Comparison of ENCODE assay signal across 1 cellular context in genomic region chr5:16465544-16466432, GRCh38.
TF ChIP-seq lines count a peak whose summit lies in the region.

A gene with protein sequence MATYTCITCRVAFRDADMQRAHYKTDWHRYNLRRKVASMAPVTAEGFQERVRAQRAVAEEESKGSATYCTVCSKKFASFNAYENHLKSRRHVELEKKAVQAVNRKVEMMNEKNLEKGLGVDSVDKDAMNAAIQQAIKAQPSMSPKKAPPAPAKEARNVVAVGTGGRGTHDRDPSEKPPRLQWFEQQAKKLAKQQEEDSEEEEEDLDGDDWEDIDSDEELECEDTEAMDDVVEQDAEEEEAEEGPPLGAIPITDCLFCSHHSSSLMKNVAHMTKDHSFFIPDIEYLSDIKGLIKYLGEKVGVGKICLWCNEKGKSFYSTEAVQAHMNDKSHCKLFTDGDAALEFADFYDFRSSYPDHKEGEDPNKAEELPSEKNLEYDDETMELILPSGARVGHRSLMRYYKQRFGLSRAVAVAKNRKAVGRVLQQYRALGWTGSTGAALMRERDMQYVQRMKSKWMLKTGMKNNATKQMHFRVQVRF (minus strand): TSS chr5:16465800. CDS start chr5:16465665, 135 bp downstream.

TF ChIP-seq in HepG2, 621 proteins besides CTCF, POLR2A, EP300 and RAD21 (continued from another document and continues in another):
- no peak for TF ChIP-seq HNF1A (IDR thresholded peaks at IDR 0.05; ENCODE audit: low read depth)
- TF ChIP-seq HNF1A (CRISPR knock-in tag; IDR thresholded peaks at IDR 0.05; ENCODE audit: borderline replicate concordance): peak; percentile 52; the same call in 1 of the 2 replicates
- no peak for TF ChIP-seq ZNF180 (CRISPR knock-in tag; IDR thresholded peaks at IDR 0.05; ENCODE audit: borderline replicate concordance, low read depth)
- TF ChIP-seq FOSL2 (CRISPR knock-in tag; IDR thresholded peaks at IDR 0.05): peak; percentile 33; the same call in 1 of the 2 replicates
- no peak for TF ChIP-seq RAD51 (IDR thresholded peaks at IDR 0.05; ENCODE audit: borderline replicate concordance)
- peak; percentile 63; the same call in 1 of the 2 replicates for TF ChIP-seq NFYB (CRISPR knock-in tag; IDR thresholded peaks at IDR 0.05)
- TF ChIP-seq RFX1 (IDR thresholded peaks at IDR 0.05): no peak
- no peak for TF ChIP-seq ZNF549 (CRISPR knock-in tag; IDR thresholded peaks at IDR 0.05)
- TF ChIP-seq AHR (CRISPR knock-in tag; IDR thresholded peaks at IDR 0.05): 0 out of 2 replicates have a peak, but pooled peaks have one; percentile 52
- TF ChIP-seq ZBTB42 (CRISPR knock-in tag; IDR thresholded peaks at IDR 0.05): peak; percentile 32; the same call in 1 of the 2 replicates
- no peak for TF ChIP-seq FOXM1 (CRISPR knock-in tag; IDR thresholded peaks at IDR 0.05)
- 0 out of 2 replicates have a peak, but pooled peaks have one; percentile 72 for TF ChIP-seq CC2D1A (CRISPR knock-in tag; IDR thresholded peaks at IDR 0.05)
- TF ChIP-seq, protein P1, sequence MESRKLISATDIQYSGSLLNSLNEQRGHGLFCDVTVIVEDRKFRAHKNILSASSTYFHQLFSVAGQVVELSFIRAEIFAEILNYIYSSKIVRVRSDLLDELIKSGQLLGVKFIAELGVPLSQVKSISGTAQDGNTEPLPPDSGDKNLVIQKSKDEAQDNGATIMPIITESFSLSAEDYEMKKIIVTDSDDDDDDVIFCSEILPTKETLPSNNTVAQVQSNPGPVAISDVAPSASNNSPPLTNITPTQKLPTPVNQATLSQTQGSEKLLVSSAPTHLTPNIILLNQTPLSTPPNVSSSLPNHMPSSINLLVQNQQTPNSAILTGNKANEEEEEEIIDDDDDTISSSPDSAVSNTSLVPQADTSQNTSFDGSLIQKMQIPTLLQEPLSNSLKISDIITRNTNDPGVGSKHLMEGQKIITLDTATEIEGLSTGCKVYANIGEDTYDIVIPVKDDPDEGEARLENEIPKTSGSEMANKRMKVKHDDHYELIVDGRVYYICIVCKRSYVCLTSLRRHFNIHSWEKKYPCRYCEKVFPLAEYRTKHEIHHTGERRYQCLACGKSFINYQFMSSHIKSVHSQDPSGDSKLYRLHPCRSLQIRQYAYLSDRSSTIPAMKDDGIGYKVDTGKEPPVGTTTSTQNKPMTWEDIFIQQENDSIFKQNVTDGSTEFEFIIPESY (CRISPR knock-in tag; IDR thresholded peaks at IDR 0.05): 0 out of 2 replicates have a peak, but pooled peaks have one; percentile 4
- TF ChIP-seq HMGXB3 (CRISPR knock-in tag; IDR thresholded peaks at IDR 0.05; ENCODE audit: borderline replicate concordance): peak; percentile 53; the same call in 1 of the 2 replicates
- TF ChIP-seq KLF16 (CRISPR knock-in tag; IDR thresholded peaks at IDR 0.05): peak in 1 of 2 experiments; percentile 85; a peak in 3 of 4 replicates
- TF ChIP-seq FOSL1 (CRISPR knock-in tag; IDR thresholded peaks at IDR 0.05; ENCODE audit: borderline replicate concordance): no peak; the same call in 1 of the 2 replicates
- TF ChIP-seq TFDP1 (CRISPR knock-in tag; IDR thresholded peaks at IDR 0.05; ENCODE audit: borderline replicate concordance): no peak; the same call in 1 of the 2 replicates
- peak; percentile 66 for TF ChIP-seq FOXC1 (CRISPR knock-in tag; IDR thresholded peaks at IDR 0.05; ENCODE audit: borderline replicate concordance)
- TF ChIP-seq SIX1 (CRISPR knock-in tag; IDR thresholded peaks at IDR 0.05; ENCODE audit: borderline replicate concordance): no peak
- TF ChIP-seq ZNF232 (CRISPR knock-in tag; IDR thresholded peaks at IDR 0.05; ENCODE audit: borderline replicate concordance): 0 out of 2 replicates have a peak, but pooled peaks have one; percentile 25
- peak; percentile 89 for TF ChIP-seq FOXK1 (CRISPR knock-in tag; IDR thresholded peaks at IDR 0.05; ENCODE audit: borderline replicate concordance, low read depth)
- TF ChIP-seq NR3C1 (CRISPR knock-in tag; IDR thresholded peaks at IDR 0.05): no peak
- TF ChIP-seq ELF1 (CRISPR knock-in tag; IDR thresholded peaks at IDR 0.05): peak; percentile 98
- TF ChIP-seq RBM22 (optimal IDR thresholded peaks at IDR 0.05; ENCODE audit: low read length): no peak
- TF ChIP-seq ZNF225 (CRISPR knock-in tag; IDR thresholded peaks at IDR 0.05): peak; percentile 63; the same call in 1 of the 2 replicates
- TF ChIP-seq PPARG (CRISPR knock-in tag; conservative IDR thresholded peaks at IDR 0.05): no peak
- no peak for TF ChIP-seq ZNF670 (CRISPR knock-in tag; IDR thresholded peaks at IDR 0.05; ENCODE audit: borderline replicate concordance)
- no peak for TF ChIP-seq RBAK (CRISPR knock-in tag; IDR thresholded peaks at IDR 0.05)
- TF ChIP-seq REPIN1 (CRISPR knock-in tag; IDR thresholded peaks at IDR 0.05; ENCODE audit: borderline replicate concordance, low read depth): peak; percentile 13; the same call in 1 of the 2 replicates
- no peak for TF ChIP-seq ZNF17 (CRISPR knock-in tag; IDR thresholded peaks at IDR 0.05)
- no peak for TF ChIP-seq DNMT3B (CRISPR knock-in tag; conservative IDR thresholded peaks at IDR 0.05)
- no peak for TF ChIP-seq ONECUT2 (CRISPR knock-in tag; IDR thresholded peaks at IDR 0.05)
- TF ChIP-seq, protein P2, sequence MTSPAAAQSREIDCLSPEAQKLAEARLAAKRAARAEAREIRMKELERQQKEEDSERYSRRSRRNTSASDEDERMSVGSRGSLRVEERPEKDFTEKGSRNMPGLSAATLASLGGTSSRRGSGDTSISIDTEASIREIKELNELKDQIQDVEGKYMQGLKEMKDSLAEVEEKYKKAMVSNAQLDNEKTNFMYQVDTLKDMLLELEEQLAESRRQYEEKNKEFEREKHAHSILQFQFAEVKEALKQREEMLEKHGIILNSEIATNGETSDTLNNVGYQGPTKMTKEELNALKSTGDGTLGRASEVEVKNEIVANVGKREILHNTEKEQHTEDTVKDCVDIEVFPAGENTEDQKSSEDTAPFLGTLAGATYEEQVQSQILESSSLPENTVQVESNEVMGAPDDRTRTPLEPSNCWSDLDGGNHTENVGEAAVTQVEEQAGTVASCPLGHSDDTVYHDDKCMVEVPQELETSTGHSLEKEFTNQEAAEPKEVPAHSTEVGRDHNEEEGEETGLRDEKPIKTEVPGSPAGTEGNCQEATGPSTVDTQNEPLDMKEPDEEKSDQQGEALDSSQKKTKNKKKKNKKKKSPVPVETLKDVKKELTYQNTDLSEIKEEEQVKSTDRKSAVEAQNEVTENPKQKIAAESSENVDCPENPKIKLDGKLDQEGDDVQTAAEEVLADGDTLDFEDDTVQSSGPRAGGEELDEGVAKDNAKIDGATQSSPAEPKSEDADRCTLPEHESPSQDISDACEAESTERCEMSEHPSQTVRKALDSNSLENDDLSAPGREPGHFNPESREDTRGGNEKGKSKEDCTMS (CRISPR knock-in tag; conservative IDR thresholded peaks at IDR 0.05): no peak
- peak; percentile 89 for TF ChIP-seq ZNF772 (CRISPR knock-in tag; IDR thresholded peaks at IDR 0.05)
- TF ChIP-seq ZNF556 (CRISPR knock-in tag; IDR thresholded peaks at IDR 0.05; ENCODE audit: borderline replicate concordance): peak; percentile 76; the same call in 1 of the 2 replicates
- peak; percentile 84 for TF ChIP-seq MEIS1 (CRISPR knock-in tag; IDR thresholded peaks at IDR 0.05; ENCODE audit: borderline replicate concordance)
- peak; percentile 22; the same call in 1 of the 2 replicates for TF ChIP-seq ZNF331 (CRISPR knock-in tag; IDR thresholded peaks at IDR 0.05)
- TF ChIP-seq RBFOX2 (IDR thresholded peaks at IDR 0.05; ENCODE audit: low read depth, low read length): peak; percentile 95
- peak; percentile 91 for TF ChIP-seq KMT2A (CRISPR knock-in tag; IDR thresholded peaks at IDR 0.05)
- peak; percentile 63 for TF ChIP-seq CREB1 (IDR thresholded peaks at IDR 0.05)
- TF ChIP-seq CREB1 (CRISPR knock-in tag; IDR thresholded peaks at IDR 0.05): peak; percentile 84
- TF ChIP-seq GFI1 (CRISPR knock-in tag; IDR thresholded peaks at IDR 0.05; ENCODE audit: borderline replicate concordance): no peak
- peak; percentile 35; the same call in 1 of the 2 replicates for TF ChIP-seq CHCHD3 (CRISPR knock-in tag; IDR thresholded peaks at IDR 0.05)
- TF ChIP-seq SNAPC2 (CRISPR knock-in tag; IDR thresholded peaks at IDR 0.05): no peak
- TF ChIP-seq, protein P3, sequence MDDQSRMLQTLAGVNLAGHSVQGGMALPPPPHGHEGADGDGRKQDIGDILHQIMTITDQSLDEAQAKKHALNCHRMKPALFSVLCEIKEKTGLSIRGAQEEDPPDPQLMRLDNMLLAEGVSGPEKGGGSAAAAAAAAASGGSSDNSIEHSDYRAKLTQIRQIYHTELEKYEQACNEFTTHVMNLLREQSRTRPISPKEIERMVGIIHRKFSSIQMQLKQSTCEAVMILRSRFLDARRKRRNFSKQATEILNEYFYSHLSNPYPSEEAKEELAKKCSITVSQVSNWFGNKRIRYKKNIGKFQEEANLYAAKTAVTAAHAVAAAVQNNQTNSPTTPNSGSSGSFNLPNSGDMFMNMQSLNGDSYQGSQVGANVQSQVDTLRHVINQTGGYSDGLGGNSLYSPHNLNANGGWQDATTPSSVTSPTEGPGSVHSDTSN (CRISPR knock-in tag; IDR thresholded peaks at IDR 0.05; ENCODE audit: borderline replicate concordance): no peak
- no peak for TF ChIP-seq HOXA7 (CRISPR knock-in tag; IDR thresholded peaks at IDR 0.05)
- no peak for TF ChIP-seq HMG20B (CRISPR knock-in tag; conservative IDR thresholded peaks at IDR 0.05)
- TF ChIP-seq ZNF558 (CRISPR knock-in tag; IDR thresholded peaks at IDR 0.05; ENCODE audit: borderline replicate concordance): no peak
- TF ChIP-seq ZNF414 (CRISPR knock-in tag; IDR thresholded peaks at IDR 0.05): no peak
